Comparison of ENCODE assay signal across 9 cellular contexts in the genomic region with DNA sequence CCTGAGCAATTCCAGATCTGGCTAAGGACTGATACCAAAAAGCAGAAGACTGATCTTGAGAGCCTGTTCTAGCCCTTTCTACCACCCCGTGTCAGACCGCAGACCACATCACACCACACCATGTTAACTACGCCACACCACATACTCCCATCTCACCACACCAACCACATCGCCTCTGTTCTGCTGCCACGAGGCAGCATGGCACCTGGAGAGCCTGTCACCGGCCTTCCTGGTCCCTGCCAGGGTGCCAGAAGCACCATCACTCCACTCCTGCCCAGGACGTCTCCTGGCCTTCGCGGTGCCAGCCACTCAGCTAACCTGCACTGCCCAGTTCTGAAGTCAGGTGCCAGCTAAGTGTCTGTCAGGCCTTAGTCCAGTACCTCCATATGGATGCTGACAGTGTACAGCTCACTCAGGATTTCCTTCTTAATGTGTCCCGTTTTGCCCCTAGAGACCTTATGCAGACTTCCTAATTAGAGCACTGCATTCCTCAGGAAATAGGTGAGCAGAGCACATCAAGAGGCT. TPM values are rescaled to one million over a fixed set of nuclear protein-coding genes. Genes with fewer than 3 reads are reported as not detected.
DNase-seq lines count a peak whose midpoint lies in the region; ATAC-seq and TF ChIP-seq lines count a peak whose summit lies in the region.
"Had no signal": no experiment of that assay in that cellular context is flagged by ENCODE, and none has a peak within 500 bp of the region (broad histone marks: within the 10 kb centered on the region; RNA-seq: fewer than 3 reads in every experiment).

No MANE protein-coding gene starts in this region.

- no peak for DNase-seq in GM23338 (ENCODE audit: low spot score)
- peak; percentile 84 for DNase-seq in activated CD4-positive, alpha-beta T cell treated with anti-CD3 and anti-CD28 coated beads, Interleukin-2, amount 10 ng/mL, durations not matched to agents 7 days and 5 days
- peak; percentile 28 for DNase-seq in stimulated activated CD8-positive, alpha-beta memory T cell treated with anti-CD3 and anti-CD28 coated beads, Interleukin-12 subunit alpha, Interleukin-12 subunit beta, amount 100 ng/mL, for 24 hours (ENCODE audit: extremely low read depth)
- no peak for DNase-seq in DMS79 treated with DMSO at 0.1 percent for 48 hours (lab: John Stamatoyannopoulos, UW)
- no peak for DNase-seq in omental fat pad (ENCODE audit: low spot score)
- DNase-seq in NCI-H1092 (lab: John Stamatoyannopoulos, UW): no peak
- DNase-seq: hippocampal formation had no signal

- H3K27ac Mint-ChIP-seq in GM23338: peak overlapping the region; percentile 55; the same call in 1 of the 2 replicates
- peak overlapping the region; percentile 2 for H3K27ac Mint-ChIP-seq in activated CD4-positive, alpha-beta T cell treated with anti-CD3 and anti-CD28 coated beads, Interleukin-2, amount 10 ng/mL, durations not matched to agents 7 days and 5 days

- ATAC-seq in GM23338: no peak
- ATAC-seq in esophagus mucosa: peak; percentile 19
- ATAC-seq in GM19395 (IDR thresholded peaks at IDR 0.05; ENCODE audit: unreplicated experiment): no peak
- ATAC-seq in omental fat pad (ENCODE audit: low FRiP score): no peak

- H3F3A ChIP-seq in GM23338 (replicated peaks; ENCODE audit: low read depth): no peaks in the 10 kb centered on the region

- no peak overlapping the region for H3K4me3 Mint-ChIP-seq in GM23338
- peak overlapping the region; percentile 40 for H3K4me3 Mint-ChIP-seq in activated CD4-positive, alpha-beta T cell treated with anti-CD3 and anti-CD28 coated beads, Interleukin-2, amount 10 ng/mL, durations not matched to agents 7 days and 5 days

- H3K27me3 Mint-ChIP-seq in GM23338 (ENCODE audit: insufficient read depth, low read depth, poor library complexity): peaks cover under 1% of the 10 kb centered on the region
- peaks cover 47% of the 10 kb centered on the region for H3K27me3 Mint-ChIP-seq in activated CD4-positive, alpha-beta T cell treated with anti-CD3 and anti-CD28 coated beads, Interleukin-2, amount 10 ng/mL, durations not matched to agents 7 days and 5 days

- TF ChIP-seq CTCF in GM23338 (conservative IDR thresholded peaks at IDR 0.05; ENCODE audit: low read depth in 2 of 2) (no peak), omental fat pad (IDR thresholded peaks at IDR 0.05) (no peak)

- H3K36me3 Mint-ChIP-seq in GM23338 (ENCODE audit: low read depth): peaks cover 25% of the 10 kb centered on the region
- H3K36me3 Mint-ChIP-seq in activated CD4-positive, alpha-beta T cell treated with anti-CD3 and anti-CD28 coated beads, Interleukin-2, amount 10 ng/mL, durations not matched to agents 7 days and 5 days (ENCODE audit: low read depth): peaks cover 40% of the 10 kb centered on the region

- H4K20me1 ChIP-seq in GM23338 (replicated peaks; ENCODE audit: insufficient read depth): no peaks in the 10 kb centered on the region; the same call in none of the 2 replicates

- no peaks in the 10 kb centered on the region for H3K9me2 ChIP-seq in GM23338 (ENCODE audit: insufficient read depth)

- CTCF ChIA-PET in activated CD4-positive, alpha-beta T cell treated with anti-CD3 and anti-CD28 coated beads, Interleukin-2, amount 10 ng/mL, durations not matched to agents 7 days and 5 days (lab: Charles Lee): no interaction called here

- no peaks in the 10 kb centered on the region for H3K4me1 ChIP-seq in GM23338 (ENCODE audit: insufficient read depth)

- no peak overlapping the region for H2AFZ ChIP-seq in GM23338

- H3K36me3 ChIP-seq in GM23338 (ENCODE audit: insufficient read depth): peaks cover 17% of the 10 kb centered on the region

- POLR2A ChIA-PET in activated CD4-positive, alpha-beta T cell treated with anti-CD3 and anti-CD28 coated beads, Interleukin-2, amount 10 ng/mL, durations not matched to agents 7 days and 5 days (lab: Charles Lee): no interaction called here

- H3K4me1 Mint-ChIP-seq in GM23338: peaks cover 3% of the 10 kb centered on the region; the same call in 1 of the 3 replicates
- peaks cover 23% of the 10 kb centered on the region for H3K4me1 Mint-ChIP-seq in activated CD4-positive, alpha-beta T cell treated with anti-CD3 and anti-CD28 coated beads, Interleukin-2, amount 10 ng/mL, durations not matched to agents 7 days and 5 days

- H3K27ac ChIP-seq in GM23338 (ENCODE audit: low read depth): no peak overlapping the region

- no peaks in the 10 kb centered on the region for H3K27me3 ChIP-seq in GM23338 (ENCODE audit: insufficient read depth)

- H3K9me3 Mint-ChIP-seq in GM23338: no peaks in the 10 kb centered on the region; the same call in 2 of the 3 replicates
- no peaks in the 10 kb centered on the region for H3K9me3 Mint-ChIP-seq in activated CD4-positive, alpha-beta T cell treated with anti-CD3 and anti-CD28 coated beads, Interleukin-2, amount 10 ng/mL, durations not matched to agents 7 days and 5 days

- no peaks in the 10 kb centered on the region for H3K79me2 ChIP-seq in GM23338 (replicated peaks; ENCODE audit: insufficient read depth)

- H3K4me3 ChIP-seq in GM23338: no peak overlapping the region

- no peak overlapping the region for H3K4me2 ChIP-seq in GM23338

TF ChIP-seq in GM23338, 12 proteins besides CTCF, POLR2A, EP300 and RAD21:
- no peak for TF ChIP-seq POLR2AphosphoS5 (IDR thresholded peaks at IDR 0.05; ENCODE audit: low read depth)
- TF ChIP-seq EZH2phosphoT487 (IDR thresholded peaks at IDR 0.05; ENCODE audit: unreplicated experiment): no peak

RNA-seq across cellular contexts. Expression of gene BCAR1, which starts 37.2 kb away (rescaled TPM):
- 121 and 140 TPM in 2 replicates for total RNA-seq in GM23338 (2014; rRNA removed; shearing (Covaris generic))
- polyA plus RNA-seq in GM23338 (2016; fragmentation: Nextera tagmentation; extraction: Ambion mirVana): 37.9 and 38.3 TPM in 2 replicates
- total RNA-seq in activated CD4-positive, alpha-beta T cell treated with anti-CD3 and anti-CD28 coated beads, Interleukin-2, amount 10 ng/mL, durations not matched to agents 7 days and 5 days: under 1 TPM in 1 of 2 experiments, not detected in 1; 0.04 TPM
- total RNA-seq in esophagus mucosa (33.0 TPM), omental fat pad (10 to 100 TPM; 30.1 to 98.0 (median 38.0) TPM)

Comparison
In these comparisons a context has a peak if more than half of its experiments do, and no peak if none do; other contexts are left out.
1. DNase-seq: peak in activated CD4-positive, alpha-beta T cell treated with anti-CD3 and anti-CD28 coated beads, Interleukin-2, amount 10 ng/mL, durations not matched to agents 7 days and 5 days (single experiment) and stimulated activated CD8-positive, alpha-beta memory T cell treated with anti-CD3 and anti-CD28 coated beads, Interleukin-12 subunit alpha, Interleukin-12 subunit beta, amount 100 ng/mL, for 24 hours (single experiment); none in GM23338 (single experiment), DMS79 treated with DMSO at 0.1 percent for 48 hours (single experiment), omental fat pad (single experiment) and NCI-H1092 (single experiment).
2. RNA of gene BCAR1, which starts 37.2 kb away (total RNA-seq): 121 to 140 TPM in GM23338, 30.1 to 98.0 TPM in omental fat pad and 33.0 TPM in esophagus mucosa (single experiment); 0.04 TPM in activated CD4-positive, alpha-beta T cell treated with anti-CD3 and anti-CD28 coated beads, Interleukin-2, amount 10 ng/mL, durations not matched to agents 7 days and 5 days; every median in the first group is over 10 times any median in the second.